24 cellular contexts compared by ENCODE assay signal in genomic region chr15:80760971-80761370, GRCh38.
"Had no signal": no experiment of that assay in that cellular context is flagged by ENCODE, and none has a peak within 500 bp of the region (broad histone marks: within the 10 kb centered on the region; RNA-seq: fewer than 3 reads in every experiment).

No MANE protein-coding gene starts in this region.

- H3K9me3 ChIP-seq: ovary, psoas muscle, right lobe of liver, sigmoid colon, stomach, thoracic aorta, thyroid gland, tibial nerve, upper lobe of left lung, vagina had no signal

- H3K79me2 ChIP-seq: parathyroid adenoma had no signal

- H2AFZ ChIP-seq: neural progenitor cell, parathyroid adenoma had no signal

- ATAC-seq: psoas muscle; right cardiac atrium; stimulated activated effector memory CD8-positive, alpha-beta T cell treated with anti-CD3 and anti-CD28 coated beads, Interleukin-12 subunit alpha, Interleukin-12 subunit beta, amount 100 ng/mL, for 72 hours; stimulated activated naive B cell treated with anti-CD40 and anti-IgM and Interleukin-4, amounts not matched to agents 10 μg/mL and 1 μg/mL and 100 μg/mL, for 72 hours had no signal

- H3K4me3 ChIP-seq: neural progenitor cell, ovary, psoas muscle, right lobe of liver, sigmoid colon, stomach, thoracic aorta, thyroid gland, tibial nerve, upper lobe of left lung, vagina had no signal

- H3K27ac ChIP-seq: neural progenitor cell, ovary, parathyroid adenoma, psoas muscle, right lobe of liver, sigmoid colon, stomach, thoracic aorta, thyroid gland, tibial nerve, upper lobe of left lung, vagina had no signal

- H3K27me3 ChIP-seq: neural progenitor cell, ovary, right lobe of liver, sigmoid colon, stomach, thyroid gland, tibial nerve, upper lobe of left lung, vagina had no signal

- DNase-seq: occipital lobe; ovary; posterior cingulate gyrus; psoas muscle; right cardiac atrium; right lobe of liver; sigmoid colon; small intestine; stimulated activated CD4-positive, alpha-beta T cell treated with anti-CD3 and anti-CD28 coated beads, Interleukin-15, amount 100 ng/mL, for 24 hours; stimulated activated CD4-positive, alpha-beta T cell treated with anti-CD3 and anti-CD28 coated beads, Interleukin-2, amount 100 ng/mL, for 24 hours; stimulated activated CD4-positive, alpha-beta T cell treated with anti-CD3 and anti-CD28 coated beads, Interleukin-2, amount 100 ng/mL, for 48 hours; stimulated activated CD4-positive, alpha-beta T cell treated with anti-CD3 and anti-CD28 coated beads, Interleukin-4, amount 100 ng/mL, for 24 hours; stimulated activated naive B cell treated with anti-CD40 and anti-IgM and Interleukin-4, amounts not matched to agents 10 μg/mL and 1 μg/mL and 100 μg/mL, for 72 hours; stimulated activated naive CD4-positive, alpha-beta T cell treated with Interleukin-2 at 50 U/mL for 16 hours; stomach; thyroid gland; trophoblast cell; upper lobe of left lung had no signal

- H3K4me1 ChIP-seq: parathyroid adenoma, psoas muscle, sigmoid colon, thyroid gland, tibial nerve, vagina had no signal

- H3K36me3 ChIP-seq: neural progenitor cell, ovary, right lobe of liver, thoracic aorta, thyroid gland, vagina had no signal

- H3K4me2 ChIP-seq: neural progenitor cell had no signal

- H3K9ac ChIP-seq: neural progenitor cell, parathyroid adenoma had no signal
